Comparison of ENCODE assay signal across 8 cellular contexts in the genomic region with DNA sequence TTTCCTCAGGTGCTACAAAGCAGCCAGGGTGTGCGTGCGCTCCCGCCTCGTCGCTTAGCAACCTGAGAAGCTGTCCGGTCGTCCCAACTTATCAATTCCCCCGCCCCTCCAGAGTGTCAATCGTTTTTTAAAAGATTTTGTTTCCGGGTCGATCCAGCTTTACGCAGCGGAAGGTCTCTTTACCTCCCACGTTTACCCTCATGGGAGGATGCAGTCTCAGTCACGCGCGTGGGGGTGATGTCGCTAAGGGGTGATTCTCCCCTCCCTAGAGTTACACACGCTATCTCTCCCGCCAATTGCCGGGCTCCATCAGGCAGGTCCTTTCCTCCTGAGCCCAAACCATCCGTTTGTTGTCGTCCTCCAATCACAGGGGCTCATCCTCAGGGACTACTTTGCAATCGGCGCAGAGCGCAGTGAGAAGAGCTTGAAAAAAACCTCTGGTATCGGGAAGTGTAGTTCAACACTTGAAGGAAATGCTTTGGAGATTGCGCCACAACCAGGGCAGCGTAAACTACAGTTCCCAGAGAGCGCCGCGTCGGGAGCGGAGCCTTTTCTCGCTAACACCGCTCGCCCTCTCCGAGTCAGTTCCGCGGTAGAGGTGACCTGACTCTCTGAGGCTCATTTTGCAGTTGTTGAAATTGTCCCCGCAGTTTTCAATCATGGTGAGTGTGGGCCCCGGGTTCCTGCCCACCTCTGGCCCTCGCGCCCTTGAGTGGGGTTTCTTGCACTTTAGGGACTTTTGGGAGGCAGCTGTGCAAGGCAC. TPM values are rescaled to one million over a fixed set of nuclear protein-coding genes. Genes with fewer than 3 reads are reported as not detected.
A peak's percentile ranks its signal among the peaks of the same experiment; 100 is the strongest.
DNase-seq lines count a peak whose midpoint lies in the region; ATAC-seq and TF ChIP-seq lines count a peak whose summit lies in the region.

A gene (plus strand): TSS at position 579 of the 763 bp plus-strand sequence. CDS start 81 bp downstream, at position 660.
A gene with protein sequence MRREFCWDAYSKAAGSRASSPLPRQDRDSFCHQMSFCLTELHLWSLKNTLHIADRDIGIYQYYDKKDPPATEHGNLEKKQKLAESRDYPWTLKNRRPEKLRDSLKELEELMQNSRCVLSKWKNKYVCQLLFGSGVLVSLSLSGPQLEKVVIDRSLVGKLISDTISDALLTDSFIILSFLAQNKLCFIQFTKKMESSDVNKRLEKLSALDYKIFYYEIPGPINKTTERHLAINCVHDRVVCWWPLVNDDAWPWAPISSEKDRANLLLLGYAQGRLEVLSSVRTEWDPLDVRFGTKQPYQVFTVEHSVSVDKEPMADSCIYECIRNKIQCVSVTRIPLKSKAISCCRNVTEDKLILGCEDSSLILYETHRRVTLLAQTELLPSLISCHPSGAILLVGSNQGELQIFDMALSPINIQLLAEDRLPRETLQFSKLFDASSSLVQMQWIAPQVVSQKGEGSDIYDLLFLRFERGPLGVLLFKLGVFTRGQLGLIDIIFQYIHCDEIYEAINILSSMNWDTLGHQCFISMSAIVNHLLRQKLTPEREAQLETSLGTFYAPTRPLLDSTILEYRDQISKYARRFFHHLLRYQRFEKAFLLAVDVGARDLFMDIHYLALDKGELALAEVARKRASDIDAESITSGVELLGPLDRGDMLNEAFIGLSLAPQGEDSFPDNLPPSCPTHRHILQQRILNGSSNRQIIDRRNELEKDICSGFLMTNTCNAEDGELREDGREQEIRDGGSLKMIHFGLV (minus strand): TSS at position 93 of the 763 bp plus-strand sequence. CDS start 206 bp downstream, outside the sequence.

- H3K27me3 Mint-ChIP-seq in natural killer cell (ENCODE audit: low read depth in 2 of 2), result no peaks in the 10 kb centered on the region

- H3K4me2 ChIP-seq in Loucy (ENCODE audit: low read depth, low read length, poor library complexity, severe bottlenecking), result peak within 1 kb of the TSS; percentile 87

- intact Hi-C loops in natural killer cell (cut with micrococcal nuclease), result loop anchor here (1.0 to 10.0 kb wide), 5 partner anchors 253 to 1542 kb away; a partner anchor contains a TSS

- no peaks in the 10 kb centered on the region for H3K9me3 Mint-ChIP-seq in natural killer cell

- peak within 1 kb of the TSS; percentile 98 to 99 for H3K27ac Mint-ChIP-seq in natural killer cell

- H3K4me1 ChIP-seq in Loucy (ENCODE audit: insufficient read depth, low read length, poor library complexity, severe bottlenecking) (peaks cover 48% of the 10 kb centered on the region), RWPE2 (ENCODE audit: insufficient read depth, poor library complexity, severe bottlenecking) (peaks cover 8% of the 10 kb centered on the region)

- ATAC-seq in RWPE2 (ENCODE audit: low read depth), result peak; percentile 88
- ATAC-seq in natural killer cell, result peak; percentile 84 to 95 (median 85)

- H3K9me2 ChIP-seq in Loucy (replicated peaks; ENCODE audit: low read depth, low read length), result no peaks in the 10 kb centered on the region

- no peaks in the 10 kb centered on the region for H3F3A ChIP-seq in Loucy (ENCODE audit: low read depth)

- H3K4me1 Mint-ChIP-seq in natural killer cell, result peaks cover 47 to 49% of the 10 kb centered on the region in 2 donors

- no peaks in the 10 kb centered on the region for H3K36me3 Mint-ChIP-seq in natural killer cell

- H3K9me3 ChIP-seq in Loucy (ENCODE audit: insufficient read depth, low read depth, low read length) (no peaks in the 10 kb centered on the region), RWPE2 (ENCODE audit: severe bottlenecking) (no peaks in the 10 kb centered on the region)

- H2AFZ ChIP-seq in Loucy (ENCODE audit: low read length), result peak within 1 kb of the TSS; percentile 98

- peak; percentile 100 for DNase-seq in ELR (ENCODE audit: low read depth)
- DNase-seq in H7, result peak; percentile 73
- peak; percentile 94 for DNase-seq in RWPE2 (ENCODE audit: low spot score)
- peak; percentile 89 for DNase-seq in activated effector memory CD4-positive, alpha-beta T cell treated with Interleukin-2 at 50 U/mL for 16 hours
- DNase-seq in fibroblast of pulmonary artery (ENCODE audit: low read depth), result peak; percentile 100
- peak; percentile 83 for DNase-seq in natural killer cell
- DNase-seq in stimulated activated naive CD4-positive, alpha-beta T cell (lab: John Stamatoyannopoulos, UW), result peak; percentile 94 to 98 (median 96)

- peak within 1 kb of the TSS; percentile 100 for H3K4me3 Mint-ChIP-seq in natural killer cell

- H3K9ac ChIP-seq in Loucy (ENCODE audit: low read depth, low read length, poor library complexity, severe bottlenecking), result peak within 1 kb of the TSS; percentile 89

- TF ChIP-seq CTCF in Loucy (conservative IDR thresholded peaks at IDR 0.05; ENCODE audit: low read length) (no peak), RWPE2 (IDR thresholded peaks at IDR 0.05; ENCODE audit: poor library complexity, severe bottlenecking) (no peak), fibroblast of pulmonary artery (IDR thresholded peaks at IDR 0.05; ENCODE audit: low read length, missing control alignments) (no peak), natural killer cell (IDR thresholded peaks at IDR 0.05) (no peak)

- H3K27ac ChIP-seq in RWPE2 (ENCODE audit: poor library complexity, severe bottlenecking), result peak within 1 kb of the TSS; percentile 64

- no peaks in the 10 kb centered on the region for H3K27me3 ChIP-seq in H7 (ENCODE audit: control insufficient read depth, insufficient read depth, low read length)
- no peaks in the 10 kb centered on the region for H3K27me3 ChIP-seq in Loucy (ENCODE audit: insufficient read depth, low read length, poor library complexity, severe bottlenecking)
- H3K27me3 ChIP-seq in RWPE2 (ENCODE audit: insufficient read depth, poor library complexity, severe bottlenecking), result no peaks in the 10 kb centered on the region

- peaks cover 69% of the 10 kb centered on the region for H3K79me2 ChIP-seq in Loucy (ENCODE audit: insufficient read depth, low read length)

- peaks cover 29% of the 10 kb centered on the region for H4K20me1 ChIP-seq in Loucy (ENCODE audit: insufficient read depth, low read length, poor library complexity, severe bottlenecking)

- H3K4me3 ChIP-seq in H7 (ENCODE audit: insufficient read depth, low read depth, low read length), result peak within 1 kb of the TSS; percentile 84
- H3K4me3 ChIP-seq in Loucy (ENCODE audit: low read length, poor library complexity, severe bottlenecking), result peak within 1 kb of the TSS; percentile 92
- peak within 1 kb of the TSS; percentile 60 for H3K4me3 ChIP-seq in RWPE2 (ENCODE audit: severe bottlenecking)
- peak within 1 kb of the TSS; percentile 95 for H3K4me3 ChIP-seq in fibroblast of pulmonary artery (replicated peaks; ENCODE audit: low read depth, low read length)

- H3K36me3 ChIP-seq in H7 (replicated peaks; ENCODE audit: control insufficient read depth, insufficient read depth, low read length) (peaks cover 5% of the 10 kb centered on the region), Loucy (ENCODE audit: insufficient read depth, low read length) (no peaks in the 10 kb centered on the region), RWPE2 (ENCODE audit: low read depth) (peaks cover 33% of the 10 kb centered on the region)

RNA-seq across cellular contexts. Expression of the first gene that starts in this region (rescaled TPM):
- 290 and 338 TPM in 2 replicates for total RNA-seq in H7 (2014; rRNA removed; shearing (Covaris generic))
- 10 to 100 TPM; 62.0 to 85.3 (median 71.3) TPM for total RNA-seq in natural killer cell

RNA-seq across cellular contexts. Expression of the second gene that starts in this region (rescaled TPM):
- 2.7 and 3.2 TPM in 2 replicates for total RNA-seq in H7 (2014; rRNA removed; shearing (Covaris generic))
- total RNA-seq in natural killer cell, result 10 to 100 TPM; 22.0 to 23.7 (median 22.9) TPM

Comparison
In these comparisons a context has a peak if more than half of its experiments do, and no peak if none do; other contexts are left out.
1. Peak in every context shown above with its lines: DNase-seq, ATAC-seq, H3K4me3 ChIP-seq and H3K27ac ChIP-seq.